8 cellular contexts compared by ENCODE assay signal in genomic region chr1:167454929-167455785, GRCh38.
DNase-seq lines count a peak whose midpoint lies in the region; ATAC-seq and TF ChIP-seq lines count a peak whose summit lies in the region.

No MANE protein-coding gene starts in this region.

- no peak for TF ChIP-seq CTCF in OCI-LY7 (conservative IDR thresholded peaks at IDR 0.05; ENCODE audit: low read length)
- no peak for TF ChIP-seq CTCF in fibroblast of lung (conservative IDR thresholded peaks at IDR 0.05 in 1 of 2, IDR thresholded peaks at IDR 0.05 in 1 of 2; ENCODE audit: low read depth in 1 of 2, low read length in 2 of 2)
- no peak for TF ChIP-seq CTCF in natural killer cell (IDR thresholded peaks at IDR 0.05)

- H3K27ac ChIP-seq in OCI-LY7 (ENCODE audit: low read depth, low read length, poor library complexity, severe bottlenecking) (no peak overlapping the region), fibroblast of lung (ENCODE audit: insufficient read depth, low read length) (no peak overlapping the region)

- peaks cover 15% of the 10 kb centered on the region for H3K27me3 ChIP-seq in fibroblast of lung (ENCODE audit: control insufficient read depth, insufficient read depth, low read length)

- H3K4me1 Mint-ChIP-seq in activated T-cell treated with anti-CD3 and anti-CD28 coated beads, Interleukin-2, amount 50 U/mL, for 72 hours (ENCODE audit: low read depth): peaks cover 78% of the 10 kb centered on the region
- H3K4me1 Mint-ChIP-seq in natural killer cell: peaks cover 72 to 74% of the 10 kb centered on the region in 2 donors
- peaks cover 67% of the 10 kb centered on the region for H3K4me1 Mint-ChIP-seq in stimulated activated naive CD8-positive, alpha-beta T cell treated with anti-CD3 and anti-CD28 coated beads, Interleukin-15, amount 100 ng/mL, for 72 hours

- H3K4me2 ChIP-seq in OCI-LY7 (ENCODE audit: low read length) (peak overlapping the region; percentile 100), fibroblast of lung (ENCODE audit: extremely low read depth, insufficient read depth, low read length) (peak overlapping the region; percentile 95)

- H3K36me3 Mint-ChIP-seq in activated T-cell treated with anti-CD3 and anti-CD28 coated beads, Interleukin-2, amount 50 U/mL, for 72 hours (ENCODE audit: insufficient read depth in 2 of 2): no peaks in the 10 kb centered on the region
- no peaks in the 10 kb centered on the region for H3K36me3 Mint-ChIP-seq in natural killer cell

- H3K9ac ChIP-seq in fibroblast of lung (ENCODE audit: insufficient read depth, low read length): peak overlapping the region; percentile 50

- H3K36me3 ChIP-seq in OCI-LY7 (ENCODE audit: insufficient read depth, low read length) (no peaks in the 10 kb centered on the region), fibroblast of lung (ENCODE audit: control insufficient read depth, insufficient read depth, low read length) (no peaks in the 10 kb centered on the region)

- H4K20me1 ChIP-seq in OCI-LY7 (ENCODE audit: insufficient read depth, low read length): no peaks in the 10 kb centered on the region
- no peaks in the 10 kb centered on the region for H4K20me1 ChIP-seq in fibroblast of lung (ENCODE audit: control insufficient read depth, extremely low read depth, insufficient read depth, low read length)

- H3K27ac Mint-ChIP-seq in activated T-cell treated with anti-CD3 and anti-CD28 coated beads, Interleukin-2, amount 50 U/mL, for 72 hours: peak overlapping the region; percentile 31
- H3K27ac Mint-ChIP-seq in natural killer cell: peak overlapping the region; percentile 91 to 100
- peak overlapping the region; percentile 62 to 96 for H3K27ac Mint-ChIP-seq in stimulated activated naive CD8-positive, alpha-beta T cell treated with anti-CD3 and anti-CD28 coated beads, Interleukin-15, amount 100 ng/mL, for 72 hours

- ATAC-seq in GM19023 (IDR thresholded peaks at IDR 0.05; ENCODE audit: unreplicated experiment) (peak; percentile 62), HG03378 (IDR thresholded peaks at IDR 0.05; ENCODE audit: unreplicated experiment) (peak; percentile 38), natural killer cell (peak; percentile 30 to 69 (median 61))
- peak; percentile 73 to 77 for ATAC-seq in activated T-cell treated with anti-CD3 and anti-CD28 coated beads, Interleukin-2, amount 50 U/mL, for 72 hours (replicated peaks in 1 of 2)
- peak; percentile 81 for ATAC-seq in stimulated activated naive CD8-positive, alpha-beta T cell treated with anti-CD3 and anti-CD28 coated beads, Interleukin-15, amount 100 ng/mL, for 72 hours

- H3K4me3 ChIP-seq in OCI-LY7 (ENCODE audit: low read depth, low read length, poor library complexity, severe bottlenecking) (peak overlapping the region; percentile 70), fibroblast of lung (replicated peaks in 1 of 4; ENCODE audit: control extremely low read depth in 1 of 4, insufficient read depth in 1 of 4, low read depth in 3 of 4, low read length in 4 of 4) (peak overlapping the region; percentile 62 to 79 (median 70))

- H3K9me3 ChIP-seq in OCI-LY7 (ENCODE audit: low read length) (no peaks in the 10 kb centered on the region), fibroblast of lung (ENCODE audit: control insufficient read depth, insufficient read depth, low read depth, low read length) (no peaks in the 10 kb centered on the region)

- no TSS peak for BruUV-seq in OCI-LY7 (replicated peaks; lab: Mats Ljungman, UMichigan)

- H3K4me3 Mint-ChIP-seq in activated T-cell treated with anti-CD3 and anti-CD28 coated beads, Interleukin-2, amount 50 U/mL, for 72 hours: peak overlapping the region; percentile 83 to 87
- peak overlapping the region; percentile 91 for H3K4me3 Mint-ChIP-seq in natural killer cell
- peak overlapping the region; percentile 82 to 85 for H3K4me3 Mint-ChIP-seq in stimulated activated naive CD8-positive, alpha-beta T cell treated with anti-CD3 and anti-CD28 coated beads, Interleukin-15, amount 100 ng/mL, for 72 hours

- H3K9me3 Mint-ChIP-seq in activated T-cell treated with anti-CD3 and anti-CD28 coated beads, Interleukin-2, amount 50 U/mL, for 72 hours: no peaks in the 10 kb centered on the region
- no peaks in the 10 kb centered on the region for H3K9me3 Mint-ChIP-seq in natural killer cell
- H3K9me3 Mint-ChIP-seq in stimulated activated naive CD8-positive, alpha-beta T cell treated with anti-CD3 and anti-CD28 coated beads, Interleukin-15, amount 100 ng/mL, for 72 hours: no peaks in the 10 kb centered on the region

- H2AFZ ChIP-seq in OCI-LY7 (ENCODE audit: low read length): peak overlapping the region; percentile 91
- peak overlapping the region; percentile 95 for H2AFZ ChIP-seq in fibroblast of lung (ENCODE audit: low read length)

- intact Hi-C loops in OCI-LY7 (cut with micrococcal nuclease; ENCODE audit: unreplicated experiment) (loop anchor here (5.0 kb wide), 1 partner anchor 347 kb away; no protein-coding TSS in a partner anchor), natural killer cell (cut with micrococcal nuclease) (loop anchor here (1.0 to 2.0 kb wide), 2 partner anchors 34 to 63 kb away; partner anchors contain the start of gene CD247)

- POLR2A ChIA-PET in OCI-LY7 (lab: Charles Lee): interaction anchor here (0.6 to 1.9 kb wide), 6 partner anchors 8 to 78 kb away, joined by 3 to 12 read pairs (median 4); no protein-coding TSS in a partner anchor

- H3K9me2 ChIP-seq in OCI-LY7 (ENCODE audit: insufficient read depth, low read length): no peaks in the 10 kb centered on the region

- DNase-seq in AML-193 (lab: John Stamatoyannopoulos, UW): peak; percentile 28 to 33
- peak; percentile 75 for DNase-seq in OCI-LY7 (ENCODE audit: low spot score)
- DNase-seq in activated T-cell treated with anti-CD3 and anti-CD28 coated beads, Interleukin-2, amount 50 U/mL, for 72 hours: peak; percentile 88 to 91
- DNase-seq in fibroblast of lung (ENCODE audit: low read depth in 2 of 2): peak; percentile 9 to 23
- peak; percentile 75 for DNase-seq in natural killer cell
- peak; percentile 86 to 87 for DNase-seq in stimulated activated naive CD8-positive, alpha-beta T cell treated with anti-CD3 and anti-CD28 coated beads, Interleukin-15, amount 100 ng/mL, for 72 hours

- H3K4me1 ChIP-seq in OCI-LY7 (ENCODE audit: insufficient read depth, low read length, poor library complexity, severe bottlenecking): peaks cover 39% of the 10 kb centered on the region
- no peaks in the 10 kb centered on the region for H3K4me1 ChIP-seq in fibroblast of lung (ENCODE audit: control insufficient read depth, extremely low read depth, insufficient read depth, low read length)

- H3K27me3 Mint-ChIP-seq in activated T-cell treated with anti-CD3 and anti-CD28 coated beads, Interleukin-2, amount 50 U/mL, for 72 hours (ENCODE audit: low read depth): no peaks in the 10 kb centered on the region
- H3K27me3 Mint-ChIP-seq in natural killer cell (ENCODE audit: low read depth in 2 of 2): no peaks in the 10 kb centered on the region
- no peaks in the 10 kb centered on the region for H3K27me3 Mint-ChIP-seq in stimulated activated naive CD8-positive, alpha-beta T cell treated with anti-CD3 and anti-CD28 coated beads, Interleukin-15, amount 100 ng/mL, for 72 hours

- CTCF ChIA-PET in OCI-LY7 (lab: Charles Lee; ENCODE audit: unreplicated experiment): interaction anchor here (1.7 kb wide), 1 partner anchor 8 kb away, joined by 4 read pairs; no protein-coding TSS in a partner anchor

- no peaks in the 10 kb centered on the region for H3K79me2 ChIP-seq in OCI-LY7 (ENCODE audit: insufficient read depth, low read depth, low read length)
- no peaks in the 10 kb centered on the region for H3K79me2 ChIP-seq in fibroblast of lung (ENCODE audit: control insufficient read depth, insufficient read depth, low read length)

Comparison
In these comparisons a context has a peak if more than half of its experiments do, and no peak if none do; other contexts are left out.
1. DNase-seq: peak in every context shown above with its lines; median percentile 90 in activated T-cell treated with anti-CD3 and anti-CD28 coated beads, Interleukin-2, amount 50 U/mL, for 72 hours; 86 in stimulated activated naive CD8-positive, alpha-beta T cell treated with anti-CD3 and anti-CD28 coated beads, Interleukin-15, amount 100 ng/mL, for 72 hours; 75 in OCI-LY7; 75 in natural killer cell; 30 in AML-193; 16 in fibroblast of lung.
2. H3K27ac Mint-ChIP-seq: peak in every context shown above with its lines; median percentile 96 in natural killer cell; 79 in stimulated activated naive CD8-positive, alpha-beta T cell treated with anti-CD3 and anti-CD28 coated beads, Interleukin-15, amount 100 ng/mL, for 72 hours; 31 in activated T-cell treated with anti-CD3 and anti-CD28 coated beads, Interleukin-2, amount 50 U/mL, for 72 hours.